In the genomic region with DNA sequence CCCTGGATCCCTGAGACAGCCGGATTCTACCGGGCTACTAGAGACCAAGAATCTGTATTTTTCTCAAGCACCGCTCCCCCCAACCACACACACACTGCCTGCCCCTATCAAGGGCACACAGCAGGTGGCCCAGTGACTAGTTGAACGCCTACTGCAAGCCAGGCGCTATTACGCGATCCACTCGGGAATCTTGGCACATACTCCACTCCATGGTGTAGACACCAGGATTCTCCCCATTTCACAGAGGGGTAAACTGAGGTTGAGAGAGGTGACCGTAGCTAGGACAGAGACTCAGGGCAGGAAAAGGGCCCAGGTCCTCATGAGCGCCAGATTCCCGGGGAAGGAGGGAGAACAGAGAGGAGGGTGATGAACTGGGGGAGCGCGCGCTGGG, we compare ENCODE assay signal across 8 cellular contexts. TPM values are rescaled to one million over a fixed set of nuclear protein-coding genes. Genes with fewer than 3 reads are reported as not detected.
DNase-seq lines count a peak whose midpoint lies in the region; ATAC-seq, FAIRE-seq and TF ChIP-seq lines count a peak whose summit lies in the region.

No MANE protein-coding gene starts in this region.

- peaks cover 17% of the 10 kb centered on the region for H3K36me3 Mint-ChIP-seq in activated naive CD4-positive, alpha-beta T cell treated with anti-CD3 and anti-CD28 coated beads, Interleukin-2, amount 10 ng/mL, durations not matched to agents 7 days and 5 days

- H3K9me3 ChIP-seq in GM12878 (replicated peaks; ENCODE audit: control insufficient read depth, insufficient read depth, low read length) (no peaks in the 10 kb centered on the region; the same call in 2 of the 3 replicates), lower lobe of right lung (no peaks in the 10 kb centered on the region), SJCRH30 (replicated peaks) (no peaks in the 10 kb centered on the region)

- CTCF ChIA-PET in activated naive CD4-positive, alpha-beta T cell treated with anti-CD3 and anti-CD28 coated beads, Interleukin-2, amount 10 ng/mL, durations not matched to agents 7 days and 5 days (lab: Charles Lee) = no interaction called here
- CTCF ChIA-PET in GM12878 (lab: Yijun Ruan, JAX) = no interaction called here

- POLR2A ChIA-PET in GM12878 (lab: Charles Lee) = no interaction called here

- peak; percentile 2; the same call in 2 of the 3 replicates for ATAC-seq in GM12878
- peak; percentile 6 to 8 for ATAC-seq in lower lobe of right lung
- ATAC-seq in HG02610 (IDR thresholded peaks at IDR 0.05; ENCODE audit: unreplicated experiment) = no peak

- H4K20me1 ChIP-seq in GM12878 (ENCODE audit: control insufficient read depth, insufficient read depth) = no peaks in the 10 kb centered on the region

- H3K9me3 Mint-ChIP-seq in activated naive CD4-positive, alpha-beta T cell treated with anti-CD3 and anti-CD28 coated beads, Interleukin-2, amount 10 ng/mL, durations not matched to agents 7 days and 5 days = no peaks in the 10 kb centered on the region

- no peak for TF ChIP-seq POLR2A in GM12878 (IDR thresholded peaks at IDR 0.05; ENCODE audit: low read depth, low read length)

- H3K27me3 Mint-ChIP-seq in activated naive CD4-positive, alpha-beta T cell treated with anti-CD3 and anti-CD28 coated beads, Interleukin-2, amount 10 ng/mL, durations not matched to agents 7 days and 5 days = peaks cover 18% of the 10 kb centered on the region

- H3K4me1 Mint-ChIP-seq in activated naive CD4-positive, alpha-beta T cell treated with anti-CD3 and anti-CD28 coated beads, Interleukin-2, amount 10 ng/mL, durations not matched to agents 7 days and 5 days = peaks cover 24% of the 10 kb centered on the region

- H3K79me2 ChIP-seq in GM12878 (ENCODE audit: control insufficient read depth, insufficient read depth, low read length) = peaks cover 18% of the 10 kb centered on the region

- H3K36me3 ChIP-seq in GM12878 (ENCODE audit: control insufficient read depth in 2 of 2, insufficient read depth in 2 of 2, low read length in 1 of 2) (peaks cover 6 to 7% of the 10 kb centered on the region in 2 experiments; a peak in 3 of 4 replicates), lower lobe of right lung (peaks cover 17% of the 10 kb centered on the region), urinary bladder (ENCODE audit: insufficient read depth) (no peaks in the 10 kb centered on the region), SJCRH30 (no peaks in the 10 kb centered on the region)

- RAD21 ChIA-PET in GM12878 (lab: Charles Lee; ENCODE audit: unreplicated experiment) = no interaction called here

- no peak for TF ChIP-seq EP300 in GM12878 (IDR thresholded peaks at IDR 0.05; ENCODE audit: borderline replicate concordance in 1 of 2, control insufficient read depth in 1 of 2, low read depth in 2 of 2, low read length in 2 of 2)

- no peak for FAIRE-seq in GM12878 (lab: Jason Lieb, UNC)

- H3K4me2 ChIP-seq in GM12878 (ENCODE audit: control insufficient read depth, insufficient read depth) = peak overlapping the region; percentile 86

- no peak for DNase-seq in activated naive CD4-positive, alpha-beta T cell treated with anti-CD3 and anti-CD28 coated beads, Interleukin-2, amount 10 ng/mL, durations not matched to agents 7 days and 5 days
- no peak for DNase-seq in activated naive CD4-positive, alpha-beta T cell treated with Interleukin-2 at 50 U/mL for 16 hours
- DNase-seq in GM12878 (ENCODE audit: low read depth, low spot score) (no peak), lower lobe of right lung (no peak), SJCRH30 (no peak), NCI-H146 (lab: John Stamatoyannopoulos, UW) (no peak)

- no peak for TF ChIP-seq RAD21 in GM12878 (IDR thresholded peaks at IDR 0.05; ENCODE audit: insufficient read depth, low read depth, low read length)

- peak overlapping the region; percentile 86; the same call in 1 of the 2 replicates for H3K4me3 ChIP-seq in GM12878
- peak overlapping the region; percentile 100 for H3K4me3 ChIP-seq in lower lobe of right lung
- H3K4me3 ChIP-seq in urinary bladder (ENCODE audit: low read depth, low read length) = peak overlapping the region; percentile 92
- H3K4me3 ChIP-seq in SJCRH30 = no peak overlapping the region

- 0 out of 2 replicates have a peak, but pooled peaks cover 3% of the 10 kb centered on the region for H3K4me1 ChIP-seq in GM12878 (ENCODE audit: control insufficient read depth, insufficient read depth, low read length)
- no peaks in the 10 kb centered on the region for H3K4me1 ChIP-seq in lower lobe of right lung
- no peaks in the 10 kb centered on the region for H3K4me1 ChIP-seq in urinary bladder (ENCODE audit: insufficient read depth)
- no peaks in the 10 kb centered on the region for H3K4me1 ChIP-seq in SJCRH30

- peak overlapping the region; percentile 80 for H3K27ac Mint-ChIP-seq in activated naive CD4-positive, alpha-beta T cell treated with anti-CD3 and anti-CD28 coated beads, Interleukin-2, amount 10 ng/mL, durations not matched to agents 7 days and 5 days

- TF ChIP-seq CTCF in GM12878 (IDR thresholded peaks at IDR 0.05 in 2 of 3, conservative IDR thresholded peaks at IDR 0.05 in 1 of 3; ENCODE audit: control insufficient read depth in 2 of 3, extremely low read depth in 1 of 3, insufficient read depth in 1 of 3, low read depth in 3 of 3, low read length in 3 of 3) (no peak), lower lobe of right lung (IDR thresholded peaks at IDR 0.05) (no peak)

- peak overlapping the region; percentile 81 for H3K4me3 Mint-ChIP-seq in activated naive CD4-positive, alpha-beta T cell treated with anti-CD3 and anti-CD28 coated beads, Interleukin-2, amount 10 ng/mL, durations not matched to agents 7 days and 5 days

- SMC1A ChIA-PET in GM12878 (lab: Charles Lee; ENCODE audit: uncharacterized antibody, unreplicated experiment) = no interaction called here

- BruUV-seq in GM12878 (replicated peaks; lab: Mats Ljungman, UMichigan) = no TSS peak

- in situ Hi-C loops in GM12878 (cut with MboI) = no loop called here

- H3K27ac ChIP-seq in GM12878 (ENCODE audit: control insufficient read depth, insufficient read depth) = peak overlapping the region; percentile 95
- peak overlapping the region; percentile 94 for H3K27ac ChIP-seq in lower lobe of right lung
- H3K27ac ChIP-seq in urinary bladder (ENCODE audit: low read depth) = no peak overlapping the region
- H3K27ac ChIP-seq in SJCRH30 = no peak overlapping the region

- intact Hi-C loops in GM12878 (cut with micrococcal nuclease; ENCODE audit: unreplicated experiment) (no loop called here), lower lobe of right lung (cut with DNase I) (no loop called here)

- H2AFZ ChIP-seq in GM12878 (ENCODE audit: control insufficient read depth, low read depth, low read length) = peak overlapping the region; percentile 79

- H3K9ac ChIP-seq in GM12878 (ENCODE audit: control insufficient read depth, insufficient read depth, low read length) = peak overlapping the region; percentile 98

- 30% methylated on average over 11 of the region's 14 CpGs for WGBS in GM12878 (ENCODE audit: insufficient coverage, insufficient replicate concordance, low lambda C conversion rate, missing lambda C conversion rate)
- WGBS in urinary bladder = 17% methylated on average over 14 of the region's 14 CpGs

- no peaks in the 10 kb centered on the region for H3K27me3 ChIP-seq in GM12878 (replicated peaks in 1 of 2; ENCODE audit: control insufficient read depth in 2 of 2, insufficient read depth in 2 of 2, low read length in 1 of 2)
- no peaks in the 10 kb centered on the region for H3K27me3 ChIP-seq in lower lobe of right lung (ENCODE audit: low read depth)
- no peaks in the 10 kb centered on the region for H3K27me3 ChIP-seq in SJCRH30

RNA-seq across cellular contexts. Expression of a gene that starts 0.5 kb away (rescaled TPM):
- 59.9 and 73.5 TPM in 2 replicates for total RNA-seq in GM12878 (2013; cell fraction: nucleolus; rRNA removed)
- total RNA-seq in GM12878 (2014; rRNA removed) (44.6 and 45.4 TPM in 2 replicates), GM12878 (2014; rRNA removed; fragmentation: Illumina TruSeq; extraction: Trizol) (30.5 and 30.7 TPM in 2 replicates), GM12878 (2021) (51.7 and 57.9 TPM in 2 replicates), lower lobe of right lung (43.4 TPM), urinary bladder (15.5 TPM)
- 39.3 TPM for polyA plus RNA-seq in GM12878 (2011; ENCODE audit: low read depth)
- polyA plus RNA-seq in GM12878 (2011; rRNA removed) (53.1 and 63.7 TPM in 2 replicates), GM12878 (2014; fragmentation: Illumina TruSeq; extraction: Trizol) (41.7 and 49.6 TPM in 2 replicates), GM12878 (2014; fragmentation: Nextera tagmentation; extraction: Ambion mirVana) (10 to 100 TPM in 1 of 2 experiments, 1 to 10 TPM in 1; 8.0 to 18.3 TPM), GM12878 (2014; rRNA removed) (83.8 and 83.9 TPM in 2 replicates), GM12878 (2016; fragmentation: Nextera tagmentation; extraction: Ambion mirVana) (10 to 100 TPM; 33.6 to 36.8 TPM), urinary bladder (43.4 TPM)
- 68.1 and 104 TPM in 2 replicates for polyA plus RNA-seq in GM12878 (2011; cell fraction: cytosol; rRNA removed)
- polyA plus RNA-seq in GM12878 (2011; cell fraction: nucleus; rRNA removed) = 400 and 422 TPM in 2 replicates
- polyA plus RNA-seq in GM12878 (2012) = 71.2 and 100 TPM in 2 replicates
- 34.3 and 50.4 TPM in 2 replicates for polyA minus RNA-seq in GM12878 (2011; rRNA and poly(A)+ RNA removed)
- polyA minus RNA-seq in GM12878 (2011; cell fraction: cytosol; rRNA and poly(A)+ RNA removed) = 16.6 and 22.1 TPM in 2 replicates
- polyA minus RNA-seq in GM12878 (2011; cell fraction: nucleus; rRNA and poly(A)+ RNA removed) = 40.0 and 54.8 TPM in 2 replicates
- 0.08 TPM in 1 of 2 replicates, not detected in the other for total RNA-seq in SJCRH30 (2014; rRNA removed; shearing (Covaris generic))

RNA-seq across cellular contexts. Expression of a gene that starts 16.8 kb away (rescaled TPM):
- 38.8 and 41.4 TPM in 2 replicates for total RNA-seq in GM12878 (2013; cell fraction: nucleolus; rRNA removed)
- total RNA-seq in GM12878 (2014; rRNA removed) (13.1 and 17.4 TPM in 2 replicates), GM12878 (2014; rRNA removed; fragmentation: Illumina TruSeq; extraction: Trizol) (6.0 and 7.2 TPM in 2 replicates), GM12878 (2021) (16.5 and 16.8 TPM in 2 replicates), lower lobe of right lung (0.44 TPM), urinary bladder (11.2 TPM)
- 11.7 TPM for polyA plus RNA-seq in GM12878 (2011; ENCODE audit: low read depth)
- polyA plus RNA-seq in GM12878 (2011; rRNA removed) (10.5 and 23.6 TPM in 2 replicates), GM12878 (2014; fragmentation: Illumina TruSeq; extraction: Trizol) (2.3 and 6.6 TPM in 2 replicates), GM12878 (2014; fragmentation: Nextera tagmentation; extraction: Ambion mirVana) (under 1 TPM; 0.45 to 0.90 TPM), GM12878 (2014; rRNA removed) (18.3 and 18.9 TPM in 2 replicates), GM12878 (2016; fragmentation: Nextera tagmentation; extraction: Ambion mirVana) (1 to 10 TPM; 1.3 to 4.9 TPM), urinary bladder (8.4 TPM)
- 40.4 and 48.7 TPM in 2 replicates for polyA plus RNA-seq in GM12878 (2011; cell fraction: cytosol; rRNA removed)
- polyA plus RNA-seq in GM12878 (2011; cell fraction: nucleus; rRNA removed) = 150 and 154 TPM in 2 replicates
- polyA plus RNA-seq in GM12878 (2012) = 23.2 and 29.6 TPM in 2 replicates
- 7.7 and 16.2 TPM in 2 replicates for polyA minus RNA-seq in GM12878 (2011; rRNA and poly(A)+ RNA removed)
- polyA minus RNA-seq in GM12878 (2011; cell fraction: cytosol; rRNA and poly(A)+ RNA removed) = 8.8 and 10.2 TPM in 2 replicates
- polyA minus RNA-seq in GM12878 (2011; cell fraction: nucleus; rRNA and poly(A)+ RNA removed) = 8.5 and 16.2 TPM in 2 replicates
- 0.10 TPM in 1 of 2 replicates, not detected in the other for total RNA-seq in SJCRH30 (2014; rRNA removed; shearing (Covaris generic))

RNA-seq across cellular contexts. Expression of a gene that starts 20.5 kb away (rescaled TPM):
- 135 and 145 TPM in 2 replicates for total RNA-seq in GM12878 (2013; cell fraction: nucleolus; rRNA removed)
- 96.5 and 123 TPM in 2 replicates for total RNA-seq in GM12878 (2014; rRNA removed)
- 67.6 and 68.9 TPM in 2 replicates for total RNA-seq in GM12878 (2014; rRNA removed; fragmentation: Illumina TruSeq; extraction: Trizol)
- total RNA-seq in GM12878 (2021) = 147 and 165 TPM in 2 replicates
- polyA plus RNA-seq in GM12878 (2011; ENCODE audit: low read depth) = 26.9 TPM
- 40.1 and 92.2 TPM in 2 replicates for polyA plus RNA-seq in GM12878 (2011; rRNA removed)
- polyA plus RNA-seq in GM12878 (2011; cell fraction: cytosol; rRNA removed) = 92.2 and 132 TPM in 2 replicates
- polyA plus RNA-seq in GM12878 (2011; cell fraction: nucleus; rRNA removed) = 173 and 212 TPM in 2 replicates
- 78.6 and 81.6 TPM in 2 replicates for polyA plus RNA-seq in GM12878 (2012)
- 20.3 and 65.0 TPM in 2 replicates for polyA plus RNA-seq in GM12878 (2014; fragmentation: Illumina TruSeq; extraction: Trizol)
- polyA plus RNA-seq in GM12878 (2014; fragmentation: Nextera tagmentation; extraction: Ambion mirVana) = 1 to 10 TPM; 2.1 to 7.6 TPM
- 149 and 196 TPM in 2 replicates for polyA plus RNA-seq in GM12878 (2014; rRNA removed)
- polyA plus RNA-seq in GM12878 (2016; fragmentation: Nextera tagmentation; extraction: Ambion mirVana) = 100 to 1,000 TPM; 163 to 171 TPM
- 113 and 176 TPM in 2 replicates for polyA minus RNA-seq in GM12878 (2011; rRNA and poly(A)+ RNA removed)
- 70.0 and 73.4 TPM in 2 replicates for polyA minus RNA-seq in GM12878 (2011; cell fraction: cytosol; rRNA and poly(A)+ RNA removed)
- polyA minus RNA-seq in GM12878 (2011; cell fraction: nucleus; rRNA and poly(A)+ RNA removed) = 69.6 and 130 TPM in 2 replicates
- 30.8 TPM for total RNA-seq in lower lobe of right lung
- 10.9 TPM for total RNA-seq in urinary bladder
- polyA plus RNA-seq in urinary bladder = 41.1 TPM
- 44.7 and 47.0 TPM in 2 replicates for total RNA-seq in SJCRH30 (2014; rRNA removed; shearing (Covaris generic))

RNA-seq across cellular contexts. Expression of a gene that starts 25.9 kb away (rescaled TPM):
- total RNA-seq in GM12878 (2013; cell fraction: nucleolus; rRNA removed) = 57.8 and 61.7 TPM in 2 replicates
- total RNA-seq in GM12878 (2014; rRNA removed) (11.4 and 17.4 TPM in 2 replicates), GM12878 (2014; rRNA removed; fragmentation: Illumina TruSeq; extraction: Trizol) (7.4 and 8.2 TPM in 2 replicates), GM12878 (2021) (42.0 and 46.5 TPM in 2 replicates), lower lobe of right lung (15.6 TPM), urinary bladder (1.8 TPM)
- polyA plus RNA-seq in GM12878 (2011; ENCODE audit: low read depth) = 5.0 TPM
- polyA plus RNA-seq in GM12878 (2011; rRNA removed) (12.5 and 26.5 TPM in 2 replicates), GM12878 (2014; fragmentation: Illumina TruSeq; extraction: Trizol) (1.2 and 4.9 TPM in 2 replicates), GM12878 (2014; fragmentation: Nextera tagmentation; extraction: Ambion mirVana) (under 1 TPM; 0.14 to 0.57 TPM), GM12878 (2014; rRNA removed) (32.5 and 39.0 TPM in 2 replicates), GM12878 (2016; fragmentation: Nextera tagmentation; extraction: Ambion mirVana) (1 to 10 TPM; 6.7 to 7.0 TPM), urinary bladder (9.8 TPM)
- polyA plus RNA-seq in GM12878 (2011; cell fraction: cytosol; rRNA removed) = 44.1 and 69.0 TPM in 2 replicates
- polyA plus RNA-seq in GM12878 (2011; cell fraction: nucleus; rRNA removed) = 81.5 and 114 TPM in 2 replicates
- 28.3 and 37.9 TPM in 2 replicates for polyA plus RNA-seq in GM12878 (2012)
- polyA minus RNA-seq in GM12878 (2011; rRNA and poly(A)+ RNA removed) = 16.9 and 49.7 TPM in 2 replicates
- polyA minus RNA-seq in GM12878 (2011; cell fraction: cytosol; rRNA and poly(A)+ RNA removed) = 22.1 and 26.3 TPM in 2 replicates
- 8.6 and 28.3 TPM in 2 replicates for polyA minus RNA-seq in GM12878 (2011; cell fraction: nucleus; rRNA and poly(A)+ RNA removed)
- 10.7 and 10.8 TPM in 2 replicates for total RNA-seq in SJCRH30 (2014; rRNA removed; shearing (Covaris generic))

RNA-seq across cellular contexts. Expression of a gene that starts 34.1 kb away (rescaled TPM):
- total RNA-seq in GM12878 (2013; cell fraction: nucleolus; rRNA removed) = 95.9 and 98.0 TPM in 2 replicates
- total RNA-seq in GM12878 (2014; rRNA removed) (356 and 362 TPM in 2 replicates), GM12878 (2014; rRNA removed; fragmentation: Illumina TruSeq; extraction: Trizol) (187 and 220 TPM in 2 replicates), GM12878 (2021) (303 and 318 TPM in 2 replicates), lower lobe of right lung (158 TPM), urinary bladder (132 TPM)
- polyA plus RNA-seq in GM12878 (2011; ENCODE audit: low read depth) = 79.2 TPM
- polyA plus RNA-seq in GM12878 (2011; rRNA removed) (101 and 119 TPM in 2 replicates), GM12878 (2014; fragmentation: Illumina TruSeq; extraction: Trizol) (132 and 219 TPM in 2 replicates), GM12878 (2014; fragmentation: Nextera tagmentation; extraction: Ambion mirVana) (10 to 100 TPM; 28.0 to 48.5 TPM), GM12878 (2014; rRNA removed) (284 and 299 TPM in 2 replicates), GM12878 (2016; fragmentation: Nextera tagmentation; extraction: Ambion mirVana) (100 to 1,000 TPM; 201 to 225 TPM), urinary bladder (252 TPM)
- polyA plus RNA-seq in GM12878 (2011; cell fraction: cytosol; rRNA removed) = 166 and 220 TPM in 2 replicates
- polyA plus RNA-seq in GM12878 (2011; cell fraction: nucleus; rRNA removed) = 377 and 479 TPM in 2 replicates
- 208 and 240 TPM in 2 replicates for polyA plus RNA-seq in GM12878 (2012)
- polyA minus RNA-seq in GM12878 (2011; rRNA and poly(A)+ RNA removed) = 45.5 and 84.7 TPM in 2 replicates
- polyA minus RNA-seq in GM12878 (2011; cell fraction: cytosol; rRNA and poly(A)+ RNA removed) = 47.4 and 49.3 TPM in 2 replicates
- 61.5 and 116 TPM in 2 replicates for polyA minus RNA-seq in GM12878 (2011; cell fraction: nucleus; rRNA and poly(A)+ RNA removed)
- total RNA-seq in SJCRH30 (2014; rRNA removed; shearing (Covaris generic)) = 179 and 186 TPM in 2 replicates

Comparison
In these comparisons a context has a peak if more than half of its experiments do, and no peak if none do; other contexts are left out.
1. H3K27ac ChIP-seq: peak in GM12878 (single experiment) and lower lobe of right lung (single experiment); none in urinary bladder (single experiment) and SJCRH30 (single experiment).
2. RNA of a gene that starts 0.5 kb away (total RNA-seq): 30.5 to 73.5 TPM in GM12878, 43.4 TPM in lower lobe of right lung (single experiment) and 15.5 TPM in urinary bladder (single experiment); 0.08 TPM in SJCRH30; every median in the first group is over 10 times any median in the second.